ENCODE assay signal across 17 cellular contexts in the genomic region with DNA sequence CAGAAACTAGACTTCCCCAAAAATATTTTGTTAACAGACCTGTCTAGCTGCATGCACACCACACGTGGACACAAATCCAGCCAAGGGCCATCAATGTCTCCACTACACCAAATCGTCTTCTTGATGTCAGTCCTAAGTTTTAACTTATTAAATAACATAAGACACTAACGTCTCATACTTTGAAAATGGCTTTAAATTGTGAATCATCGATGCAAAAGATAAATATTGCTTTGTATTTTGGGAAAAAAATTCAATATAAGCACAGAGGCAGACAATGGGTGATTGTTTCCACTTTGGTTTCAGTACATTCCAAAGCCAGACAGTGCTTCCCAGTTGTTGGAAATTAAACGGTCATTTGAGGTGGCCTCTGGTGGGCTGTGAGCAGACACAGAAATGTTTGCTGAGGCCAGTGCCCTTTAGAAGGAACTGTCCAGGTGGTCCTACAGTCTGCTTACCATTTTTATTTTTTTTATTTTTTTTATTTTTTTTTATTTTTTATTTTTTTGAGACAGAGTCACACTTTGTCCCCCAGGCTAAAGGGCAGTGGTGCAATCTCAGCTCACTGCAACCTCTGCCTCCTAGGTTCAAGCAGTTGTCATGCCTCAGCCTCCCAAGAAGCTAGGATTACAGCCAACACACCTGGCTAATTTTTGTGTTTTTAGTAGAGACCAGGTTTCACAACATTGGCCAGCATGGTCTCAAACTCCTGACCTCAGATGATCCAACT. TPM values are rescaled to one million over a fixed set of nuclear protein-coding genes. Genes with fewer than 3 reads are reported as not detected.
DNase-seq lines count a peak whose midpoint lies in the region; ATAC-seq, FAIRE-seq and TF ChIP-seq lines count a peak whose summit lies in the region.
"Had no signal": no experiment of that assay in that cellular context is flagged by ENCODE, and none has a peak within 500 bp of the region (broad histone marks: within the 10 kb centered on the region; RNA-seq: fewer than 3 reads in every experiment).

No MANE protein-coding gene starts in this region.

- H2AFZ ChIP-seq in Karpas-422 (ENCODE audit: low read length): peak overlapping the region; percentile 81; the same call in 1 of the 2 replicates
- peak overlapping the region; percentile 0 for H2AFZ ChIP-seq in GM12878 (ENCODE audit: control insufficient read depth, low read depth, low read length)
- H2AFZ ChIP-seq: parathyroid adenoma had no signal

- H3K9me3 ChIP-seq in CD4-positive, alpha-beta memory T cell (ENCODE audit: control insufficient read depth in 1 of 2, low read length in 2 of 2): no peaks in the 10 kb centered on the region
- H3K9me3 ChIP-seq in Karpas-422 (ENCODE audit: low read length): no peaks in the 10 kb centered on the region
- no peaks in the 10 kb centered on the region for H3K9me3 ChIP-seq in GM12878 (replicated peaks; ENCODE audit: control insufficient read depth, insufficient read depth, low read length)
- no peaks in the 10 kb centered on the region for H3K9me3 ChIP-seq in naive thymus-derived CD4-positive, alpha-beta T cell (ENCODE audit: control insufficient read depth in 2 of 3, low read length in 3 of 3)
- H3K9me3 ChIP-seq in aorta (ENCODE audit: control insufficient read depth, low read length): no peaks in the 10 kb centered on the region

- BruUV-seq in GM12878 (replicated peaks; lab: Mats Ljungman, UMichigan): no TSS peak

- SMC1A ChIA-PET in GM12878 (lab: Charles Lee; ENCODE audit: uncharacterized antibody, unreplicated experiment): interaction anchor here (1.4 kb wide), 1 partner anchor 18 kb away, joined by 5 read pairs; no protein-coding TSS in a partner anchor

- intact Hi-C loops in CD4-positive, alpha-beta memory T cell (cut with micrococcal nuclease): no loop called here
- intact Hi-C loops in GM12878 (cut with micrococcal nuclease; ENCODE audit: unreplicated experiment) (no loop called here), aorta (cut with DNase I) (no loop called here)
- intact Hi-C loops in naive thymus-derived CD4-positive, alpha-beta T cell (cut with micrococcal nuclease): loop anchor here in 1 of 2 donors (5.0 kb wide), 1 partner anchor 666 kb away; the partner anchor contains the start of gene MTOR

- TF ChIP-seq CTCF in GM12878 (IDR thresholded peaks at IDR 0.05 in 2 of 3, conservative IDR thresholded peaks at IDR 0.05 in 1 of 3; ENCODE audit: control insufficient read depth in 2 of 3, extremely low read depth in 1 of 3, insufficient read depth in 1 of 3, low read depth in 3 of 3, low read length in 3 of 3): no peak

- H3K4me3 Mint-ChIP-seq in CD4-positive, alpha-beta memory T cell: peak overlapping the region in 6 of 8 donors; percentile 40 to 72 (median 54)
- H3K4me3 Mint-ChIP-seq in naive thymus-derived CD4-positive, alpha-beta T cell: peak overlapping the region in 8 of 10 donors; percentile 33 to 64 (median 48)
- H3K4me3 Mint-ChIP-seq: activated naive CD4-positive, alpha-beta T cell treated with anti-CD3 and anti-CD28 coated beads for 36 hours; dendritic cell treated with granulocyte-macrophage colony-stimulating factor and Interleukin-4, amounts not matched to agents 40 ng/mL and 50 ng/mL, for 4 days had no signal

- TF ChIP-seq EP300 in GM12878 (IDR thresholded peaks at IDR 0.05; ENCODE audit: borderline replicate concordance in 1 of 2, control insufficient read depth in 1 of 2, low read depth in 2 of 2, low read length in 2 of 2): no peak

- H3K4me1 Mint-ChIP-seq in CD4-positive, alpha-beta memory T cell: peaks cover 20 to 31% (median 25%) of the 10 kb centered on the region in 4 donors
- peaks cover 19 to 35% (median 26%) of the 10 kb centered on the region in 7 donors for H3K4me1 Mint-ChIP-seq in naive thymus-derived CD4-positive, alpha-beta T cell

- peaks cover 23% of the 10 kb centered on the region for H3K4me1 ChIP-seq in CD4-positive, alpha-beta memory T cell (ENCODE audit: insufficient read depth, low read length)
- peaks cover 40% of the 10 kb centered on the region for H3K4me1 ChIP-seq in Karpas-422 (ENCODE audit: low read length)
- H3K4me1 ChIP-seq in GM12878 (ENCODE audit: control insufficient read depth, insufficient read depth, low read length): peaks cover 20% of the 10 kb centered on the region
- H3K4me1 ChIP-seq in naive thymus-derived CD4-positive, alpha-beta T cell (ENCODE audit: control insufficient read depth in 2 of 2, insufficient read depth in 2 of 2, low read length in 2 of 2): peaks cover 14 to 24% of the 10 kb centered on the region in 2 donors
- H3K4me1 ChIP-seq in aorta (ENCODE audit: control insufficient read depth in 1 of 2, insufficient read depth in 2 of 2, low read length in 2 of 2): peaks cover 0 to 2% of the 10 kb centered on the region in 2 donors

- H3K4me2 ChIP-seq in Karpas-422 (ENCODE audit: low read depth, low read length, poor library complexity, severe bottlenecking) (no peak overlapping the region), GM12878 (ENCODE audit: control insufficient read depth, insufficient read depth) (no peak overlapping the region)

- H3K9me2 ChIP-seq in Karpas-422 (replicated peaks; ENCODE audit: insufficient read depth, low read length): no peaks in the 10 kb centered on the region

- RAD21 ChIA-PET in GM12878 (lab: Charles Lee; ENCODE audit: unreplicated experiment): no interaction called here

- no peak overlapping the region for H3K27ac ChIP-seq in CD4-positive, alpha-beta memory T cell (ENCODE audit: low read depth, low read length)
- no peak overlapping the region for H3K27ac ChIP-seq in Karpas-422 (ENCODE audit: low read length)
- no peak overlapping the region for H3K27ac ChIP-seq in GM12878 (ENCODE audit: control insufficient read depth, insufficient read depth)
- no peak overlapping the region for H3K27ac ChIP-seq in naive thymus-derived CD4-positive, alpha-beta T cell (ENCODE audit: low read depth, low read length)
- no peak overlapping the region for H3K27ac ChIP-seq in aorta (ENCODE audit: low read depth in 1 of 2, low read length in 2 of 2)
- H3K27ac ChIP-seq: parathyroid adenoma had no signal

- H3K27me3 ChIP-seq in CD4-positive, alpha-beta memory T cell (ENCODE audit: insufficient read depth, low read length): no peaks in the 10 kb centered on the region
- H3K27me3 ChIP-seq in Karpas-422 (ENCODE audit: low read length): no peaks in the 10 kb centered on the region
- no peaks in the 10 kb centered on the region for H3K27me3 ChIP-seq in GM12878 (replicated peaks in 1 of 2; ENCODE audit: control insufficient read depth in 2 of 2, insufficient read depth in 2 of 2, low read length in 1 of 2)
- no peaks in the 10 kb centered on the region for H3K27me3 ChIP-seq in naive thymus-derived CD4-positive, alpha-beta T cell (ENCODE audit: control insufficient read depth in 2 of 2, insufficient read depth in 2 of 2, low read length in 2 of 2)
- H3K27me3 ChIP-seq in aorta (ENCODE audit: control insufficient read depth in 1 of 2, insufficient read depth in 2 of 2, low read length in 1 of 2): no peaks in the 10 kb centered on the region

- H3K79me2 ChIP-seq in Karpas-422 (ENCODE audit: low read length): peaks cover 23% of the 10 kb centered on the region
- H3K79me2 ChIP-seq in GM12878 (ENCODE audit: control insufficient read depth, insufficient read depth, low read length): peaks cover 28% of the 10 kb centered on the region

- peak overlapping the region in 3 of 7 donors; percentile 37 to 58 (median 41) for H3K27ac Mint-ChIP-seq in CD4-positive, alpha-beta memory T cell
- peak overlapping the region in 1 of 9 donors; percentile 20 for H3K27ac Mint-ChIP-seq in naive thymus-derived CD4-positive, alpha-beta T cell
- H3K27ac Mint-ChIP-seq: activated naive CD4-positive, alpha-beta T cell treated with anti-CD3 and anti-CD28 coated beads for 36 hours had no signal

- H3K36me3 Mint-ChIP-seq in CD4-positive, alpha-beta memory T cell: peaks cover 9 to 18% of the 10 kb centered on the region in 2 donors
- peaks cover 0 to 16% (median 8%) of the 10 kb centered on the region in 5 donors for H3K36me3 Mint-ChIP-seq in naive thymus-derived CD4-positive, alpha-beta T cell

- FAIRE-seq in GM12878 (lab: Jason Lieb, UNC): no peak

- H3K9ac ChIP-seq in Karpas-422 (ENCODE audit: low read length) (no peak overlapping the region), GM12878 (ENCODE audit: control insufficient read depth, insufficient read depth, low read length) (no peak overlapping the region)
- H3K9ac ChIP-seq: parathyroid adenoma had no signal

- no peak for DNase-seq in CD4-positive, alpha-beta memory T cell
- no peak for DNase-seq in Karpas-422
- no peak for DNase-seq in GM12878 (ENCODE audit: low read depth, low spot score)
- no peak for DNase-seq in naive thymus-derived CD4-positive, alpha-beta T cell
- no peak for DNase-seq in aorta
- no peak for DNase-seq in NCI-H1417 (lab: John Stamatoyannopoulos, UW)
- DNase-seq in OCI-M1 (lab: John Stamatoyannopoulos, UW): no peak
- DNase-seq in SIG-M5 treated with dmso at 0.1 percent for 504 hours (lab: John Stamatoyannopoulos, UW; ENCODE audit: unreplicated experiment): no peak
- DNase-seq: activated CD4-positive, alpha-beta T cell treated with anti-CD3 and anti-CD28 coated beads, Interleukin-2, amount 50 U/mL, for 4 hours; activated naive CD4-positive, alpha-beta T cell treated with anti-CD3 and anti-CD28 coated beads for 36 hours; left cardiac atrium; NCI-H226; SHP77 treated with DMSO at 0.1 percent for 48 hours; stimulated activated CD4-positive, alpha-beta T cell treated with anti-CD3 and anti-CD28 coated beads, Interleukin-4, amount 100 ng/mL, for 24 hours; stimulated activated naive CD4-positive, alpha-beta T cell treated with Interleukin-2 at 50 U/mL for 16 hours had no signal

- in situ Hi-C loops in GM12878 (cut with MboI): no loop called here

- H3K4me3 ChIP-seq in CD4-positive, alpha-beta memory T cell (ENCODE audit: low read length in 2 of 2): no peak overlapping the region
- H3K4me3 ChIP-seq in Karpas-422 (ENCODE audit: low read length) (no peak overlapping the region), GM12878 (no peak overlapping the region), aorta (ENCODE audit: low read length in 2 of 2) (no peak overlapping the region)
- H3K4me3 ChIP-seq in naive thymus-derived CD4-positive, alpha-beta T cell (ENCODE audit: low read length): no peak overlapping the region

- 34% methylated on average over 5 of the region's 5 CpGs for WGBS in GM12878 (ENCODE audit: insufficient coverage, insufficient replicate concordance, low lambda C conversion rate, missing lambda C conversion rate)
- 36 to 37% methylated on average over 5 of the region's 5 CpGs for WGBS in aorta, 2 donors

- CTCF ChIA-PET in CD4-positive, alpha-beta memory T cell (lab: Charles Lee; ENCODE audit: partially characterized antibody): no interaction called here
- CTCF ChIA-PET in GM12878 (lab: Yijun Ruan, JAX): no interaction called here
- CTCF ChIA-PET in naive thymus-derived CD4-positive, alpha-beta T cell (lab: Charles Lee): no interaction called here

- H3K9me3 Mint-ChIP-seq in CD4-positive, alpha-beta memory T cell: peaks cover 0 to 3% (median 0%) of the 10 kb centered on the region in 8 donors
- H3K9me3 Mint-ChIP-seq in naive thymus-derived CD4-positive, alpha-beta T cell: peaks cover 0 to 2% (median 0%) of the 10 kb centered on the region in 11 donors
- H3K9me3 Mint-ChIP-seq: activated naive CD4-positive, alpha-beta T cell treated with anti-CD3 and anti-CD28 coated beads for 36 hours; dendritic cell treated with granulocyte-macrophage colony-stimulating factor and Interleukin-4, amounts not matched to agents 40 ng/mL and 50 ng/mL, for 4 days had no signal

- no peak for TF ChIP-seq POLR2A in GM12878 (IDR thresholded peaks at IDR 0.05; ENCODE audit: low read depth, low read length)

- H4K20me1 ChIP-seq in Karpas-422 (ENCODE audit: insufficient read depth, low read depth, low read length) (peaks cover 20% of the 10 kb centered on the region), GM12878 (ENCODE audit: control insufficient read depth, insufficient read depth) (peaks cover 6% of the 10 kb centered on the region)

- ATAC-seq in GM12878 (no peak), aorta (ENCODE audit: low FRiP score) (no peak)
- ATAC-seq in naive thymus-derived CD4-positive, alpha-beta T cell: no peak
- ATAC-seq: left cardiac atrium had no signal

- no peak for TF ChIP-seq RAD21 in GM12878 (IDR thresholded peaks at IDR 0.05; ENCODE audit: insufficient read depth, low read depth, low read length)

- H3K36me3 ChIP-seq in CD4-positive, alpha-beta memory T cell (ENCODE audit: insufficient read depth, low read length): no peaks in the 10 kb centered on the region
- H3K36me3 ChIP-seq in Karpas-422 (ENCODE audit: insufficient read depth, low read length) (peaks cover 9% of the 10 kb centered on the region), GM12878 (ENCODE audit: control insufficient read depth in 2 of 2, insufficient read depth in 2 of 2, low read length in 1 of 2) (peaks cover 3 to 4% of the 10 kb centered on the region in 2 experiments; a peak in 2 of 4 replicates), aorta (ENCODE audit: control insufficient read depth in 1 of 2, insufficient read depth in 2 of 2, low read length in 1 of 2) (no peaks in the 10 kb centered on the region)
- H3K36me3 ChIP-seq in naive thymus-derived CD4-positive, alpha-beta T cell (ENCODE audit: control insufficient read depth in 2 of 3, insufficient read depth in 3 of 3, low read length in 3 of 3): peaks cover 0 to 8% (median 0%) of the 10 kb centered on the region in 3 experiments

- POLR2A ChIA-PET in CD4-positive, alpha-beta memory T cell (lab: Charles Lee; ENCODE audit: partially characterized antibody): interaction anchor here (12.0 kb wide), 1 partner anchor 19 kb away, joined by 116 read pairs; no protein-coding TSS in a partner anchor
- POLR2A ChIA-PET in GM12878 (lab: Charles Lee): interaction anchor here (0.5 to 4.2 kb wide), 2 partner anchors 19 to 46 kb away, joined by 3 to 37 read pairs; no protein-coding TSS in a partner anchor
- POLR2A ChIA-PET in naive thymus-derived CD4-positive, alpha-beta T cell (lab: Charles Lee): interaction anchor here (3.0 kb wide), 1 partner anchor 19 kb away, joined by 18 read pairs; no protein-coding TSS in a partner anchor

- H3K27me3 Mint-ChIP-seq in CD4-positive, alpha-beta memory T cell: no peaks in the 10 kb centered on the region
- no peaks in the 10 kb centered on the region for H3K27me3 Mint-ChIP-seq in naive thymus-derived CD4-positive, alpha-beta T cell
- H3K27me3 Mint-ChIP-seq: dendritic cell treated with granulocyte-macrophage colony-stimulating factor and Interleukin-4, amounts not matched to agents 40 ng/mL and 50 ng/mL, for 4 days had no signal

RNA-seq across cellular contexts. Expression of gene KIAA2013, which starts 1.8 kb away (rescaled TPM):
- 10 to 100 TPM; 34.5 to 34.6 TPM for total RNA-seq in CD4-positive, alpha-beta memory T cell
- 10 to 100 TPM; 28.4 to 52.6 TPM for polyA plus RNA-seq in CD4-positive, alpha-beta memory T cell
- 48.4 and 94.6 TPM in 2 replicates for total RNA-seq in Karpas-422 (2014; rRNA removed; shearing (Covaris generic); ENCODE audit: low replicate concordance)
- 54.8 and 62.9 TPM in 2 replicates for total RNA-seq in GM12878 (2013; cell fraction: nucleolus; rRNA removed)
- total RNA-seq in GM12878 (2014; rRNA removed) (40.4 and 46.5 TPM in 2 replicates), GM12878 (2014; rRNA removed; fragmentation: Illumina TruSeq; extraction: Trizol) (12.8 and 15.3 TPM in 2 replicates), GM12878 (2021) (42.4 and 43.2 TPM in 2 replicates), aorta (10 to 100 TPM; 31.7 to 37.1 TPM)
- 20.6 TPM for polyA plus RNA-seq in GM12878 (2011; ENCODE audit: low read depth)
- polyA plus RNA-seq in GM12878 (2011; rRNA removed) (22.3 and 36.7 TPM in 2 replicates), GM12878 (2014; fragmentation: Illumina TruSeq; extraction: Trizol) (4.3 and 13.1 TPM in 2 replicates), GM12878 (2014; fragmentation: Nextera tagmentation; extraction: Ambion mirVana) (1 to 10 TPM; 1.9 to 5.0 TPM), GM12878 (2014; rRNA removed) (44.9 and 46.5 TPM in 2 replicates), GM12878 (2016; fragmentation: Nextera tagmentation; extraction: Ambion mirVana) (1 to 10 TPM; 5.3 to 6.6 TPM), aorta (10 to 100 TPM; 19.7 to 34.6 TPM)
- 70.4 and 99.3 TPM in 2 replicates for polyA plus RNA-seq in GM12878 (2011; cell fraction: cytosol; rRNA removed)
- 56.0 and 67.2 TPM in 2 replicates for polyA plus RNA-seq in GM12878 (2011; cell fraction: nucleus; rRNA removed)
- 35.1 and 41.3 TPM in 2 replicates for polyA plus RNA-seq in GM12878 (2012)
- 36.1 and 66.9 TPM in 2 replicates for polyA minus RNA-seq in GM12878 (2011; rRNA and poly(A)+ RNA removed)
- polyA minus RNA-seq in GM12878 (2011; cell fraction: cytosol; rRNA and poly(A)+ RNA removed): 22.1 and 22.5 TPM in 2 replicates
- polyA minus RNA-seq in GM12878 (2011; cell fraction: nucleus; rRNA and poly(A)+ RNA removed): 12.1 and 21.5 TPM in 2 replicates
- total RNA-seq in naive thymus-derived CD4-positive, alpha-beta T cell: 10 to 100 TPM; 13.3 to 38.1 (median 27.2) TPM
- polyA plus RNA-seq in naive thymus-derived CD4-positive, alpha-beta T cell: 10 to 100 TPM; 19.8 to 37.9 TPM

RNA-seq across cellular contexts. Expression of gene PLOD1, which starts 6.5 kb away (rescaled TPM):
- 1 to 10 TPM; 2.9 to 3.6 TPM for total RNA-seq in CD4-positive, alpha-beta memory T cell
- polyA plus RNA-seq in CD4-positive, alpha-beta memory T cell: 1 to 10 TPM; 2.5 to 2.6 TPM
- 35.9 and 55.3 TPM in 2 replicates for total RNA-seq in Karpas-422 (2014; rRNA removed; shearing (Covaris generic); ENCODE audit: low replicate concordance)
- 85.4 and 93.8 TPM in 2 replicates for total RNA-seq in GM12878 (2013; cell fraction: nucleolus; rRNA removed)
- total RNA-seq in GM12878 (2014; rRNA removed) (30.8 and 35.9 TPM in 2 replicates), GM12878 (2014; rRNA removed; fragmentation: Illumina TruSeq; extraction: Trizol) (19.9 and 20.3 TPM in 2 replicates), GM12878 (2021) (41.2 and 42.6 TPM in 2 replicates), aorta (10 to 100 TPM; 80.2 to 95.9 TPM)
- 20.1 TPM for polyA plus RNA-seq in GM12878 (2011; ENCODE audit: low read depth)
- polyA plus RNA-seq in GM12878 (2011; rRNA removed) (15.5 and 33.5 TPM in 2 replicates), GM12878 (2014; fragmentation: Illumina TruSeq; extraction: Trizol) (13.8 and 23.9 TPM in 2 replicates), GM12878 (2014; fragmentation: Nextera tagmentation; extraction: Ambion mirVana) (10 to 100 TPM; 10.6 to 11.5 TPM), GM12878 (2014; rRNA removed) (25.7 and 33.2 TPM in 2 replicates), GM12878 (2016; fragmentation: Nextera tagmentation; extraction: Ambion mirVana) (10 to 100 TPM; 32.9 to 37.3 TPM), aorta (10 to 100 TPM; 28.9 to 60.0 TPM)
- 45.6 and 46.0 TPM in 2 replicates for polyA plus RNA-seq in GM12878 (2011; cell fraction: cytosol; rRNA removed)
- 61.9 and 76.3 TPM in 2 replicates for polyA plus RNA-seq in GM12878 (2011; cell fraction: nucleus; rRNA removed)
- polyA plus RNA-seq in GM12878 (2012): 48.1 and 49.8 TPM in 2 replicates
- polyA minus RNA-seq in GM12878 (2011; rRNA and poly(A)+ RNA removed): 34.0 and 56.4 TPM in 2 replicates
- polyA minus RNA-seq in GM12878 (2011; cell fraction: cytosol; rRNA and poly(A)+ RNA removed): 24.3 and 30.3 TPM in 2 replicates
- 20.9 and 24.7 TPM in 2 replicates for polyA minus RNA-seq in GM12878 (2011; cell fraction: nucleus; rRNA and poly(A)+ RNA removed)
- 10 to 100 TPM in 2 of 5 experiments, 1 to 10 TPM in 3; 3.6 to 24.2 (median 4.8) TPM for total RNA-seq in naive thymus-derived CD4-positive, alpha-beta T cell
- polyA plus RNA-seq in naive thymus-derived CD4-positive, alpha-beta T cell: 1 to 10 TPM; 1.8 to 2.7 TPM

RNA-seq across cellular contexts. Expression of gene MFN2, which starts 52.2 kb away (rescaled TPM):
- 10 to 100 TPM; 44.0 to 53.7 TPM for total RNA-seq in CD4-positive, alpha-beta memory T cell
- 10 to 100 TPM; 29.0 to 29.5 TPM for polyA plus RNA-seq in CD4-positive, alpha-beta memory T cell
- 26.9 and 34.1 TPM in 2 replicates for total RNA-seq in Karpas-422 (2014; rRNA removed; shearing (Covaris generic); ENCODE audit: low replicate concordance)
- total RNA-seq in GM12878 (2013; cell fraction: nucleolus; rRNA removed): 36.8 and 39.8 TPM in 2 replicates
- total RNA-seq in GM12878 (2014; rRNA removed): 46.1 and 46.2 TPM in 2 replicates
- total RNA-seq in GM12878 (2014; rRNA removed; fragmentation: Illumina TruSeq; extraction: Trizol): 27.5 and 28.7 TPM in 2 replicates
- total RNA-seq in GM12878 (2021): 59.6 and 59.8 TPM in 2 replicates
- 20.8 TPM for polyA plus RNA-seq in GM12878 (2011; ENCODE audit: low read depth)
- polyA plus RNA-seq in GM12878 (2011; rRNA removed): 29.8 and 50.0 TPM in 2 replicates
- 42.8 and 42.9 TPM in 2 replicates for polyA plus RNA-seq in GM12878 (2011; cell fraction: cytosol; rRNA removed)
- 57.4 and 73.7 TPM in 2 replicates for polyA plus RNA-seq in GM12878 (2011; cell fraction: nucleus; rRNA removed)
- polyA plus RNA-seq in GM12878 (2012): 28.5 and 35.1 TPM in 2 replicates
- 44.0 and 50.1 TPM in 2 replicates for polyA plus RNA-seq in GM12878 (2014; fragmentation: Illumina TruSeq; extraction: Trizol)
- 1 to 10 TPM; 5.3 to 6.4 TPM for polyA plus RNA-seq in GM12878 (2014; fragmentation: Nextera tagmentation; extraction: Ambion mirVana)
- polyA plus RNA-seq in GM12878 (2014; rRNA removed): 41.7 and 43.1 TPM in 2 replicates
- 10 to 100 TPM; 59.9 to 64.4 TPM for polyA plus RNA-seq in GM12878 (2016; fragmentation: Nextera tagmentation; extraction: Ambion mirVana)
- polyA minus RNA-seq in GM12878 (2011; rRNA and poly(A)+ RNA removed): 53.7 and 65.1 TPM in 2 replicates
- polyA minus RNA-seq in GM12878 (2011; cell fraction: cytosol; rRNA and poly(A)+ RNA removed): 15.1 and 19.0 TPM in 2 replicates
- polyA minus RNA-seq in GM12878 (2011; cell fraction: nucleus; rRNA and poly(A)+ RNA removed): 16.0 and 23.1 TPM in 2 replicates
- 10 to 100 TPM; 40.2 to 58.6 (median 44.8) TPM for total RNA-seq in naive thymus-derived CD4-positive, alpha-beta T cell
- polyA plus RNA-seq in naive thymus-derived CD4-positive, alpha-beta T cell: 10 to 100 TPM; 29.5 to 42.8 TPM
- 10 to 100 TPM; 57.1 TPM for total RNA-seq in aorta
- polyA plus RNA-seq in aorta: 10 to 100 TPM; 22.4 to 33.3 TPM
